25 cellular contexts compared by ENCODE assay signal in genomic region chr19:1144741-1145140, GRCh38. TPM values are rescaled to one million over a fixed set of nuclear protein-coding genes. Genes with fewer than 3 reads are reported as not detected.
DNase-seq lines count a peak whose midpoint lies in the region; ATAC-seq, FAIRE-seq and TF ChIP-seq lines count a peak whose summit lies in the region.
"Had no signal": no experiment of that assay in that cellular context is flagged by ENCODE, and none has a peak within 500 bp of the region (broad histone marks: within the 10 kb centered on the region; RNA-seq: fewer than 3 reads in every experiment).

No MANE protein-coding gene starts in this region.

- H3K56ac ChIP-seq in H1 (replicated peaks; ENCODE audit: insufficient read length, low read depth, low read length) = no peak overlapping the region

- 0 out of 2 replicates have a peak, but pooled peaks cover 2% of the 10 kb centered on the region for H3K79me1 ChIP-seq in H1 (ENCODE audit: low read depth, low read length)

- peaks cover 0 to 11% (median 1%) of the 10 kb centered on the region in 4 experiments; a peak in 2 of 8 replicates for H3K36me3 ChIP-seq in H1 (ENCODE audit: control insufficient read depth in 2 of 4, insufficient read depth in 4 of 4, low read length in 3 of 4)

- CTCF ChIA-PET in H1 (lab: Charles Lee; ENCODE audit: partially characterized antibody) = interaction anchor here (0.7 to 2.0 kb wide), 2 partner anchors 11 to 14 kb away, joined by 3 to 4 read pairs; no protein-coding TSS in a partner anchor

- peaks cover 3% of the 10 kb centered on the region; the same call in 1 of the 2 replicates for H3K23me2 ChIP-seq in H1 (ENCODE audit: low read depth, low read length)

- H3K4me2 ChIP-seq in H1 (ENCODE audit: insufficient read depth in 1 of 2, low read depth in 2 of 2, low read length in 2 of 2) = no peak overlapping the region
- H3K4me2 ChIP-seq: PC-9 had no signal

- H3K4ac ChIP-seq in H1 (replicated peaks; ENCODE audit: insufficient read length, low read depth, low read length) = no peak overlapping the region

- no peak overlapping the region; the same call in 1 of the 2 replicates for H2BK5ac ChIP-seq in H1 (ENCODE audit: low read depth, low read length)

- H3K9me3 ChIP-seq in H1 (ENCODE audit: insufficient read depth in 2 of 2, low read depth in 1 of 2, low read length in 1 of 2) = no peaks in the 10 kb centered on the region
- H3K9me3 ChIP-seq: sigmoid colon, SJCRH30 had no signal

- no peak overlapping the region for H4K8ac ChIP-seq in H1 (ENCODE audit: extremely low read depth, insufficient read depth, low read length)

- no peak overlapping the region for H3K18ac ChIP-seq in H1 (ENCODE audit: extremely low read depth, low read length)

- H2AK5ac ChIP-seq in H1 (ENCODE audit: low read depth, low read length) = 0 out of 2 replicates have a peak overlapping the region, but pooled peaks have one; percentile 39

- WGBS in H1 (ENCODE audit: extremely low coverage in 1 of 2, insufficient coverage in 1 of 2, insufficient read length in 1 of 2, insufficient replicate concordance in 2 of 2, low coverage in 1 of 2, low lambda C conversion rate in 2 of 2, missing lambda C conversion rate in 1 of 2), 2 experiments = 100% methylated on average over 1 of the region's 1 CpG; no CpG with 5 or more reads in 1 of the 2 experiments

- no peak overlapping the region for H3K23ac ChIP-seq in H1 (ENCODE audit: insufficient read length)

- peak overlapping the region; percentile 74 for H3K27ac Mint-ChIP-seq in T-helper 1 cell treated with Interleukin-12 subunit alpha and Interleukin-12 subunit beta and Interleukin-4 antibody, amounts not matched to agents 30 μg/mL and 1 μg/mL, for 36 hours
- H3K27ac Mint-ChIP-seq in natural killer cell = peak overlapping the region; percentile 35 to 54
- H3K27ac Mint-ChIP-seq in natural killer cell treated with Interleukin-12 subunit alpha and Interleukin-12 subunit beta and Interleukin-15 and Interleukin-18, amount 100 ng/mL, for 72 hours = peak overlapping the region in 1 of 2 donors; percentile 73
- H3K27ac Mint-ChIP-seq in stimulated activated naive B cell treated with anti-CD40 and anti-IgM and Interleukin-4, amounts not matched to agents 10 μg/mL and 1 μg/mL and 100 μg/mL, for 72 hours = peak overlapping the region; percentile 20
- H3K27ac Mint-ChIP-seq: CD4-positive, alpha-beta T cell had no signal

- FAIRE-seq in H1 (lab: Jason Lieb, UNC) = no peak
- FAIRE-seq: islet of Langerhans had no signal

- no peak for TF ChIP-seq EP300 in H1 (IDR thresholded peaks at IDR 0.05; ENCODE audit: borderline replicate concordance in 1 of 2, low read depth in 2 of 2, low read length in 2 of 2)

- H2BK20ac ChIP-seq in H1 (ENCODE audit: low read length) = no peak overlapping the region

- no peak overlapping the region for H3K4me3 ChIP-seq in H1 (ENCODE audit: extremely low read depth in 1 of 4, insufficient read depth in 2 of 4, low read depth in 3 of 4, low read length in 4 of 4)
- H3K4me3 ChIP-seq: PC-9, sigmoid colon, SJCRH30 had no signal

- no peak overlapping the region for H3K27ac ChIP-seq in H1 (ENCODE audit: low read depth, low read length)
- H3K27ac ChIP-seq: 22Rv1, PC-9, sigmoid colon, SJCRH30 had no signal

- H3K4me1 Mint-ChIP-seq in T-helper 1 cell treated with Interleukin-12 subunit alpha and Interleukin-12 subunit beta and Interleukin-4 antibody, amounts not matched to agents 30 μg/mL and 1 μg/mL, for 36 hours (ENCODE audit: low read depth) = peaks cover 5% of the 10 kb centered on the region
- peaks cover 12 to 21% of the 10 kb centered on the region in 2 donors for H3K4me1 Mint-ChIP-seq in natural killer cell
- H3K4me1 Mint-ChIP-seq in natural killer cell treated with Interleukin-12 subunit alpha and Interleukin-12 subunit beta and Interleukin-15 and Interleukin-18, amount 100 ng/mL, for 72 hours (ENCODE audit: low read depth in 2 of 2) = peaks cover 7 to 19% of the 10 kb centered on the region in 2 donors
- H3K4me1 Mint-ChIP-seq in stimulated activated naive B cell treated with anti-CD40 and anti-IgM and Interleukin-4, amounts not matched to agents 10 μg/mL and 1 μg/mL and 100 μg/mL, for 72 hours = peaks cover 8 to 18% of the 10 kb centered on the region in 2 donors

- no peak overlapping the region for H3K9ac ChIP-seq in H1 (replicated peaks in 1 of 4; ENCODE audit: extremely low read depth in 1 of 4, low read depth in 3 of 4, low read length in 3 of 4)

- H3K4me1 ChIP-seq in H1 (replicated peaks in 1 of 4; ENCODE audit: control insufficient read depth in 3 of 4, insufficient read depth in 4 of 4, low read length in 3 of 4) = peaks cover 0 to 15% (median 7%) of the 10 kb centered on the region in 4 experiments; a peak in 5 of 7 replicates
- H3K4me1 ChIP-seq: SJCRH30 had no signal

- POLR2A ChIA-PET in H1 (lab: Charles Lee; ENCODE audit: partially characterized antibody) = no interaction called here

- no peak overlapping the region for H4K5ac ChIP-seq in H1 (ENCODE audit: insufficient read length, low read depth, low read length)

- no peak overlapping the region for H2BK15ac ChIP-seq in H1 (ENCODE audit: low read length)

- peaks cover 0 to 4% of the 10 kb centered on the region in 2 experiments for H4K20me1 ChIP-seq in H1 (replicated peaks in 1 of 2; ENCODE audit: control insufficient read depth in 1 of 2, insufficient read depth in 2 of 2, low read length in 2 of 2)

- H3K4me3 Mint-ChIP-seq in T-helper 1 cell treated with Interleukin-12 subunit alpha and Interleukin-12 subunit beta and Interleukin-4 antibody, amounts not matched to agents 30 μg/mL and 1 μg/mL, for 36 hours = no peak overlapping the region
- no peak overlapping the region for H3K4me3 Mint-ChIP-seq in natural killer cell
- no peak overlapping the region for H3K4me3 Mint-ChIP-seq in natural killer cell treated with Interleukin-12 subunit alpha and Interleukin-12 subunit beta and Interleukin-15 and Interleukin-18, amount 100 ng/mL, for 72 hours
- H3K4me3 Mint-ChIP-seq in stimulated activated naive B cell treated with anti-CD40 and anti-IgM and Interleukin-4, amounts not matched to agents 10 μg/mL and 1 μg/mL and 100 μg/mL, for 72 hours = no peak overlapping the region
- H3K4me3 Mint-ChIP-seq: CD4-positive, alpha-beta T cell had no signal

- no peak for TF ChIP-seq RAD21 in H1 (IDR thresholded peaks at IDR 0.05 in 1 of 2, conservative IDR thresholded peaks at IDR 0.05 in 1 of 2; ENCODE audit: low read depth in 2 of 2, low read length in 2 of 2)

- no peak overlapping the region for H2BK12ac ChIP-seq in H1 (ENCODE audit: low read depth, low read length)

- ATAC-seq in natural killer cell = no peak
- no peak for ATAC-seq in natural killer cell treated with Interleukin-12 subunit alpha and Interleukin-12 subunit beta and Interleukin-15 and Interleukin-18, amount 100 ng/mL, for 72 hours
- ATAC-seq in stimulated activated naive B cell treated with anti-CD40 and anti-IgM and Interleukin-4, amounts not matched to agents 10 μg/mL and 1 μg/mL and 100 μg/mL, for 72 hours (replicated peaks) = no peak

- H3K79me2 ChIP-seq in H1 (ENCODE audit: control insufficient read depth in 1 of 2, insufficient read depth in 2 of 2, low read length in 2 of 2) = no peaks in the 10 kb centered on the region

- peaks cover 5% of the 10 kb centered on the region for H3K9me3 Mint-ChIP-seq in T-helper 1 cell treated with Interleukin-12 subunit alpha and Interleukin-12 subunit beta and Interleukin-4 antibody, amounts not matched to agents 30 μg/mL and 1 μg/mL, for 36 hours
- H3K9me3 Mint-ChIP-seq in natural killer cell = peaks cover 0 to 3% of the 10 kb centered on the region in 2 donors
- peaks cover 4% of the 10 kb centered on the region for H3K9me3 Mint-ChIP-seq in natural killer cell treated with Interleukin-12 subunit alpha and Interleukin-12 subunit beta and Interleukin-15 and Interleukin-18, amount 100 ng/mL, for 72 hours
- peaks cover 5 to 8% of the 10 kb centered on the region in 2 donors for H3K9me3 Mint-ChIP-seq in stimulated activated naive B cell treated with anti-CD40 and anti-IgM and Interleukin-4, amounts not matched to agents 10 μg/mL and 1 μg/mL and 100 μg/mL, for 72 hours
- H3K9me3 Mint-ChIP-seq: CD4-positive, alpha-beta T cell had no signal

- no peak overlapping the region for H2AFZ ChIP-seq in H1 (ENCODE audit: low read length)
- H2AFZ ChIP-seq: PC-9 had no signal

- no peaks in the 10 kb centered on the region for H3K27me3 Mint-ChIP-seq in T-helper 1 cell treated with Interleukin-12 subunit alpha and Interleukin-12 subunit beta and Interleukin-4 antibody, amounts not matched to agents 30 μg/mL and 1 μg/mL, for 36 hours (ENCODE audit: low read depth)
- H3K27me3 Mint-ChIP-seq in natural killer cell (ENCODE audit: low read depth in 2 of 2) = no peaks in the 10 kb centered on the region
- no peaks in the 10 kb centered on the region for H3K27me3 Mint-ChIP-seq in natural killer cell treated with Interleukin-12 subunit alpha and Interleukin-12 subunit beta and Interleukin-15 and Interleukin-18, amount 100 ng/mL, for 72 hours
- H3K27me3 Mint-ChIP-seq in stimulated activated naive B cell treated with anti-CD40 and anti-IgM and Interleukin-4, amounts not matched to agents 10 μg/mL and 1 μg/mL and 100 μg/mL, for 72 hours = no peaks in the 10 kb centered on the region
- H3K27me3 Mint-ChIP-seq: CD4-positive, alpha-beta T cell; progenitor cell of endocrine pancreas had no signal

- no peak overlapping the region for H2BK120ac ChIP-seq in H1 (replicated peaks; ENCODE audit: low read depth, low read length)

- no peak for DNase-seq in T-helper 1 cell
- DNase-seq in natural killer cell = no peak
- no peak for DNase-seq in natural killer cell treated with Interleukin-12 subunit alpha and Interleukin-12 subunit beta and Interleukin-15 and Interleukin-18, amount 100 ng/mL, for 72 hours (ENCODE audit: low spot score)
- DNase-seq in H1 (ENCODE audit: low read depth in 1 of 2, low spot score in 2 of 2) = no peak
- no peak for DNase-seq in stimulated activated naive B cell treated with anti-CD40 and anti-IgM and Interleukin-4, amounts not matched to agents 10 μg/mL and 1 μg/mL and 100 μg/mL, for 72 hours
- no peak for DNase-seq in DMS79 (lab: John Stamatoyannopoulos, UW)
- no peak for DNase-seq in stimulated activated CD4-positive, alpha-beta T cell treated with anti-CD3 and anti-CD28 coated beads, Interleukin-4, amount 100 ng/mL, for 1 hour
- DNase-seq: activated CD4-positive, alpha-beta T cell treated with anti-CD3 and anti-CD28 coated beads, Interleukin-2, amount 50 U/mL, for 1 hour; activated CD8-positive, alpha-beta memory T cell treated with anti-CD3 and anti-CD28 coated beads, Interleukin-2, amount 50 U/mL, for 4 hours; activated gamma-delta T cell; aorta; CD4-positive, alpha-beta T cell; KG1; left ventricle myocardium superior; midbrain; NCI-H146; NCI-H510A treated with DMSO at 0.1 percent for 48 hours; PC-9; sigmoid colon; SJCRH30; substantia nigra had no signal

- no peaks in the 10 kb centered on the region for H3K27me3 ChIP-seq in H1 (replicated peaks in 1 of 4; ENCODE audit: control insufficient read depth in 3 of 4, extremely low read depth in 1 of 4, insufficient read depth in 3 of 4, low read length in 3 of 4)
- H3K27me3 ChIP-seq: sigmoid colon, SJCRH30 had no signal

- TF ChIP-seq POLR2A in H1 (IDR thresholded peaks at IDR 0.05; ENCODE audit: control extremely low read depth in 1 of 2, low read depth in 2 of 2, low read length in 2 of 2) = no peak

- peaks cover 35% of the 10 kb centered on the region for H3K36me3 Mint-ChIP-seq in T-helper 1 cell treated with Interleukin-12 subunit alpha and Interleukin-12 subunit beta and Interleukin-4 antibody, amounts not matched to agents 30 μg/mL and 1 μg/mL, for 36 hours (ENCODE audit: low read depth)
- no peaks in the 10 kb centered on the region for H3K36me3 Mint-ChIP-seq in natural killer cell
- H3K36me3 Mint-ChIP-seq in natural killer cell treated with Interleukin-12 subunit alpha and Interleukin-12 subunit beta and Interleukin-15 and Interleukin-18, amount 100 ng/mL, for 72 hours = no peaks in the 10 kb centered on the region
- peaks cover 47 to 63% of the 10 kb centered on the region in 2 donors for H3K36me3 Mint-ChIP-seq in stimulated activated naive B cell treated with anti-CD40 and anti-IgM and Interleukin-4, amounts not matched to agents 10 μg/mL and 1 μg/mL and 100 μg/mL, for 72 hours

- no peak overlapping the region for H3K14ac ChIP-seq in H1 (ENCODE audit: insufficient read length)

- no peak overlapping the region for H4K91ac ChIP-seq in H1 (replicated peaks; ENCODE audit: insufficient read length, low read length)

- TF ChIP-seq CTCF in natural killer cell (IDR thresholded peaks at IDR 0.05) = no peak
- TF ChIP-seq CTCF in H1 (IDR thresholded peaks at IDR 0.05; ENCODE audit: control extremely low read depth in 1 of 3, insufficient read depth in 1 of 3, low read depth in 1 of 3, low read length in 3 of 3) = no peak

- intact Hi-C loops in natural killer cell (cut with micrococcal nuclease) = no loop called here

RNA-seq across cellular contexts. Expression of gene SBNO2, which starts 29.3 kb away (rescaled TPM):
- 100 to 1,000 TPM in 1 of 3 donors, 10 to 100 TPM in 2; 92.0 to 106 (median 94.3) TPM for total RNA-seq in natural killer cell
- total RNA-seq in natural killer cell treated with Interleukin-12 subunit alpha and Interleukin-12 subunit beta and Interleukin-15 and Interleukin-18, amount 100 ng/mL, for 72 hours = 100 to 1,000 TPM; 204 to 205 TPM
- total RNA-seq in H1 (2021; fragmentation: NEBNext Ultra II Directional; extraction: Animal tissue kit (Norgen Biotek cat#: 25700)) = 31.4 and 37.4 TPM in 2 replicates
- 12.2 and 21.3 TPM in 2 replicates for polyA plus RNA-seq in H1 (2011; rRNA removed)
- 12.8 TPM for polyA plus RNA-seq in H1 (2011; cell fraction: cytosol; rRNA removed)
- polyA plus RNA-seq in H1 (2011; cell fraction: nucleus; rRNA removed) = 67.3 TPM
- polyA plus RNA-seq in H1 (2012, experiment 1 of 2) = 21.4 to 33.6 TPM (median 24.5 TPM) in 4 replicates
- polyA plus RNA-seq in H1 (2012, experiment 2 of 2) = 13.6 TPM
- polyA plus RNA-seq in H1 (2013, experiment 1 of 2) = 16.0 TPM
- 14.4 TPM for polyA plus RNA-seq in H1 (2013, experiment 2 of 2)
- 10.0 and 10.6 TPM in 2 replicates for polyA minus RNA-seq in H1 (2011; rRNA and poly(A)+ RNA removed)
- 23.1 TPM for polyA minus RNA-seq in H1 (2011; cell fraction: cytosol; rRNA and poly(A)+ RNA removed)
- 23.4 TPM for polyA minus RNA-seq in H1 (2011; cell fraction: nucleus; rRNA and poly(A)+ RNA removed)

RNA-seq across cellular contexts. Expression of gene GPX4, which starts 40.9 kb away (rescaled TPM):
- total RNA-seq in natural killer cell = 100 to 1,000 TPM; 108 to 126 (median 121) TPM
- total RNA-seq in natural killer cell treated with Interleukin-12 subunit alpha and Interleukin-12 subunit beta and Interleukin-15 and Interleukin-18, amount 100 ng/mL, for 72 hours = 100 to 1,000 TPM in 1 of 2 donors, 10 to 100 TPM in 1; 86.4 to 174 TPM
- total RNA-seq in H1 (2021; fragmentation: NEBNext Ultra II Directional; extraction: Animal tissue kit (Norgen Biotek cat#: 25700)) = 342 and 355 TPM in 2 replicates
- 693 and 947 TPM in 2 replicates for polyA plus RNA-seq in H1 (2011; rRNA removed)
- polyA plus RNA-seq in H1 (2011; cell fraction: cytosol; rRNA removed) = 779 TPM
- 730 TPM for polyA plus RNA-seq in H1 (2011; cell fraction: nucleus; rRNA removed)
- 475 to 711 TPM (median 640 TPM) in 4 replicates for polyA plus RNA-seq in H1 (2012, experiment 1 of 2)
- polyA plus RNA-seq in H1 (2012, experiment 2 of 2) = 958 TPM
- polyA plus RNA-seq in H1 (2013, experiment 1 of 2) = 575 TPM
- polyA plus RNA-seq in H1 (2013, experiment 2 of 2) = 562 TPM
- 186 and 191 TPM in 2 replicates for polyA minus RNA-seq in H1 (2011; rRNA and poly(A)+ RNA removed)
- polyA minus RNA-seq in H1 (2011; cell fraction: cytosol; rRNA and poly(A)+ RNA removed) = 297 TPM
- polyA minus RNA-seq in H1 (2011; cell fraction: nucleus; rRNA and poly(A)+ RNA removed) = 155 TPM

RNA-seq across cellular contexts. Expression of gene POLR2E, which starts 49.6 kb away (rescaled TPM):
- 100 to 1,000 TPM in 1 of 3 donors, 10 to 100 TPM in 2; 77.3 to 105 (median 91.6) TPM for total RNA-seq in natural killer cell
- total RNA-seq in natural killer cell treated with Interleukin-12 subunit alpha and Interleukin-12 subunit beta and Interleukin-15 and Interleukin-18, amount 100 ng/mL, for 72 hours = 100 to 1,000 TPM; 168 to 241 TPM
- total RNA-seq in H1 (2021; fragmentation: NEBNext Ultra II Directional; extraction: Animal tissue kit (Norgen Biotek cat#: 25700)) = 274 and 281 TPM in 2 replicates
- 381 and 483 TPM in 2 replicates for polyA plus RNA-seq in H1 (2011; rRNA removed)
- polyA plus RNA-seq in H1 (2011; cell fraction: cytosol; rRNA removed) = 378 TPM
- 283 TPM for polyA plus RNA-seq in H1 (2011; cell fraction: nucleus; rRNA removed)
- polyA plus RNA-seq in H1 (2012, experiment 1 of 2) = 286 to 416 TPM (median 379 TPM) in 4 replicates
- polyA plus RNA-seq in H1 (2012, experiment 2 of 2) = 296 TPM
- polyA plus RNA-seq in H1 (2013, experiment 1 of 2) = 195 TPM
- 204 TPM for polyA plus RNA-seq in H1 (2013, experiment 2 of 2)
- polyA minus RNA-seq in H1 (2011; rRNA and poly(A)+ RNA removed) = 110 and 140 TPM in 2 replicates
- 128 TPM for polyA minus RNA-seq in H1 (2011; cell fraction: cytosol; rRNA and poly(A)+ RNA removed)
- polyA minus RNA-seq in H1 (2011; cell fraction: nucleus; rRNA and poly(A)+ RNA removed) = 125 TPM
